In the genomic region with DNA sequence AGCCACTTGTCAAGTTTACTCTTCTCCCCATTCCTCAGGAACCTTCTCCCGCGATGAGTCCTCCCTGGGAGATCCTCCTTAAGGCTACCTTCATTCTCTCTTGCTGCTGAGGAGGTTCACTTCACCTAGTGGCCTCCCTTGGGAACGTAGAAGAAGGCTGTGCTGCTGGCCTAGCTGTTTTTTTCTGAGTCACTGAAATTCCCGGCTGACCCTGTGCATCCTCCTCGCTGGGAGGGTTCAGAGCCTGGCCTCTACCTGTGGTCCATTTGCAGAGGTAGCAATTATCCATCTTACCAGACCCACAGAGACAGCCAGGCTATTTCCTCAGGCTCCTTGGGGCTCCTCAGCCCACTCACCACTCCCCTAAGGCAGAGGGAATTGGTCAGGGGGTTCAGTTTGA, we compare ENCODE assay signal across 21 cellular contexts. TPM values are rescaled to one million over a fixed set of nuclear protein-coding genes. Genes with fewer than 3 reads are reported as not detected.
DNase-seq lines count a peak whose midpoint lies in the region; ATAC-seq, FAIRE-seq and TF ChIP-seq lines count a peak whose summit lies in the region.
"Had no signal": no experiment of that assay in that cellular context is flagged by ENCODE, and none has a peak within 500 bp of the region (broad histone marks: within the 10 kb centered on the region; RNA-seq: fewer than 3 reads in every experiment).

No MANE protein-coding gene starts in this region.

- H4K20me1 ChIP-seq in GM23248 (ENCODE audit: insufficient read depth) (no peaks in the 10 kb centered on the region), osteoblast (ENCODE audit: insufficient read depth, low read length) (no peaks in the 10 kb centered on the region)

- H3K9me2 ChIP-seq in GM23248 (ENCODE audit: insufficient read depth): no peaks in the 10 kb centered on the region

- in situ Hi-C loops in GM23248 (cut with MboI): no loop called here

- H3K4me2 ChIP-seq in GM23248 (ENCODE audit: unreplicated experiment) (no peak overlapping the region), osteoblast (ENCODE audit: insufficient read depth, low read length) (no peak overlapping the region)

- H3K9me3 ChIP-seq in GM23248 (ENCODE audit: low read depth) (no peaks in the 10 kb centered on the region), osteoblast (ENCODE audit: low read depth, low read length) (no peaks in the 10 kb centered on the region)
- H3K9me3 ChIP-seq: BE2C had no signal

- no peaks in the 10 kb centered on the region for H3F3A ChIP-seq in GM23248 (ENCODE audit: insufficient read depth)

- H3K27ac Mint-ChIP-seq in effector memory CD8-positive, alpha-beta T cell: no peak overlapping the region
- H3K27ac Mint-ChIP-seq: CD4-positive, CD25-positive, alpha-beta regulatory T cell; CD8-positive, alpha-beta memory T cell; IgD-negative memory B cell had no signal

- FAIRE-seq in RCC 7860 (lab: Jason Lieb, UNC): no peak
- FAIRE-seq: A204.1, GM12892, H1, HepG2 had no signal

- H3K36me3 ChIP-seq in GM23248 (ENCODE audit: low read depth) (no peaks in the 10 kb centered on the region), osteoblast (ENCODE audit: insufficient read depth, low read length) (no peaks in the 10 kb centered on the region)
- H3K36me3 ChIP-seq: BE2C had no signal

- H3K4me1 Mint-ChIP-seq in effector memory CD8-positive, alpha-beta T cell (ENCODE audit: low read depth in 2 of 2): no peaks in the 10 kb centered on the region
- H3K4me1 Mint-ChIP-seq: CD4-positive, CD25-positive, alpha-beta regulatory T cell; CD8-positive, alpha-beta memory T cell; IgD-negative memory B cell had no signal

- H3K4me1 ChIP-seq in GM23248 (ENCODE audit: insufficient read depth) (no peaks in the 10 kb centered on the region), osteoblast (ENCODE audit: insufficient read depth, low read length) (peaks cover 4% of the 10 kb centered on the region)
- H3K4me1 ChIP-seq: BE2C had no signal

- DNase-seq in GM23248 (peak; percentile 32), RCC 7860 (ENCODE audit: low spot score) (peak; percentile 4), epithelial cell of esophagus (ENCODE audit: low read depth) (peak; percentile 17), osteoblast (ENCODE audit: insufficient read length, low spot score, missing footprints) (peak; percentile 77), DMS153 treated with DMSO at 0.1 percent for 48 hours (lab: John Stamatoyannopoulos, UW; ENCODE audit: unreplicated experiment) (no peak), NOMO-1 treated with dmso at 0.1 percent for 144 hours (lab: John Stamatoyannopoulos, UW; ENCODE audit: unreplicated experiment) (no peak)
- no peak for DNase-seq in effector memory CD8-positive, alpha-beta T cell
- DNase-seq: ACHN; BE2C; C1 segment of cervical spinal cord; CD4-positive, CD25-positive, alpha-beta regulatory T cell; CD8-positive, alpha-beta memory T cell; COR-L47; DMS 273 treated with DMSO at 0.1 percent for 48 hours; GDM1; H9 had no signal

- H3K27ac ChIP-seq in GM23248: no peak overlapping the region
- no peak overlapping the region for H3K27ac ChIP-seq in osteoblast (ENCODE audit: low read depth, low read length)

- no peak overlapping the region for H3K4me3 Mint-ChIP-seq in effector memory CD8-positive, alpha-beta T cell
- H3K4me3 Mint-ChIP-seq: CD4-positive, CD25-positive, alpha-beta regulatory T cell; CD8-positive, alpha-beta memory T cell; H9; IgD-negative memory B cell had no signal

- H3K4me3 ChIP-seq in GM23248: no peak overlapping the region
- H3K4me3 ChIP-seq in epithelial cell of esophagus (ENCODE audit: low read length): no peak overlapping the region
- H3K4me3 ChIP-seq in osteoblast (ENCODE audit: insufficient read depth, low read length): no peak overlapping the region

- H3K79me2 ChIP-seq in GM23248 (ENCODE audit: insufficient read depth) (no peaks in the 10 kb centered on the region), osteoblast (ENCODE audit: insufficient read depth, low read length) (no peaks in the 10 kb centered on the region)

- peaks cover 24 to 71% of the 10 kb centered on the region in 2 donors for H3K27me3 Mint-ChIP-seq in effector memory CD8-positive, alpha-beta T cell

- H3K27me3 ChIP-seq in GM23248 (replicated peaks; ENCODE audit: insufficient read depth) (peaks cover 20% of the 10 kb centered on the region), osteoblast (ENCODE audit: insufficient read depth, low read length) (peaks cover 32% of the 10 kb centered on the region)
- H3K27me3 ChIP-seq: BE2C had no signal

- ATAC-seq in effector memory CD8-positive, alpha-beta T cell (replicated peaks): no peak
- ATAC-seq: HepG2 had no signal

- H2AFZ ChIP-seq in GM23248 (no peak overlapping the region), osteoblast (ENCODE audit: low read length) (no peak overlapping the region)

- H3K36me3 Mint-ChIP-seq in effector memory CD8-positive, alpha-beta T cell (ENCODE audit: insufficient read depth): no peaks in the 10 kb centered on the region
- H3K36me3 Mint-ChIP-seq: CD4-positive, CD25-positive, alpha-beta regulatory T cell; CD8-positive, alpha-beta memory T cell; IgD-negative memory B cell had no signal

- no peaks in the 10 kb centered on the region for H3K9me3 Mint-ChIP-seq in effector memory CD8-positive, alpha-beta T cell
- H3K9me3 Mint-ChIP-seq: CD8-positive, alpha-beta memory T cell; H9 had no signal

- H3K9ac ChIP-seq in GM23248: no peak overlapping the region

- WGBS in GM23248 (ENCODE audit: low coverage in 1 of 2, low lambda C conversion rate in 2 of 2, missing lambda C conversion rate in 2 of 2), 2 experiments: 70 to 75% methylated on average over 5 of the region's 5 CpGs

- no peak for TF ChIP-seq CTCF in epithelial cell of esophagus (IDR thresholded peaks at IDR 0.05; ENCODE audit: insufficient read depth, low read depth, low read length, missing control alignments)
- no peak for TF ChIP-seq CTCF in osteoblast (IDR thresholded peaks at IDR 0.05; ENCODE audit: extremely low read depth, low read depth, low read length)

RNA-seq across cellular contexts. Expression of gene KRT82, which starts 4.6 kb away (rescaled TPM):
- total RNA-seq in GM23248 (2014; rRNA removed; shearing (Covaris generic)): not detected in 2 replicates
- polyA plus RNA-seq in GM23248 (2016; fragmentation: Nextera tagmentation; extraction: Ambion mirVana): not detected in 2 replicates
- total RNA-seq in osteoblast: not detected in 2 replicates
- total RNA-seq: CD4-positive, CD25-positive, alpha-beta regulatory T cell; CD8-positive, alpha-beta memory T cell; H1; H9; HepG2 had no signal
- polyA plus RNA-seq: CD4-positive, CD25-positive, alpha-beta regulatory T cell; CD8-positive, alpha-beta memory T cell; H1; HepG2; IgD-negative memory B cell had no signal

RNA-seq across cellular contexts. Expression of gene KRT84, which starts 16.1 kb away (rescaled TPM):
- not detected in 2 replicates for total RNA-seq in GM23248 (2014; rRNA removed; shearing (Covaris generic))
- not detected in 2 replicates for polyA plus RNA-seq in GM23248 (2016; fragmentation: Nextera tagmentation; extraction: Ambion mirVana)
- total RNA-seq in osteoblast: not detected in 2 replicates
- total RNA-seq: CD4-positive, CD25-positive, alpha-beta regulatory T cell; CD8-positive, alpha-beta memory T cell; H1; H9; HepG2 had no signal
- polyA plus RNA-seq: CD4-positive, CD25-positive, alpha-beta regulatory T cell; CD8-positive, alpha-beta memory T cell; H1; HepG2; IgD-negative memory B cell had no signal

RNA-seq across cellular contexts. Expression of gene KRT75, which starts 32.6 kb away (rescaled TPM):
- not detected in 2 replicates for total RNA-seq in GM23248 (2014; rRNA removed; shearing (Covaris generic))
- polyA plus RNA-seq in GM23248 (2016; fragmentation: Nextera tagmentation; extraction: Ambion mirVana): not detected in 2 replicates
- under 0.01 TPM in 1 of 2 replicates, not detected in the other for total RNA-seq in osteoblast
- total RNA-seq: CD4-positive, CD25-positive, alpha-beta regulatory T cell; CD8-positive, alpha-beta memory T cell; H1; H9; HepG2 had no signal
- polyA plus RNA-seq: CD4-positive, CD25-positive, alpha-beta regulatory T cell; CD8-positive, alpha-beta memory T cell; H1; HepG2; IgD-negative memory B cell had no signal

RNA-seq across cellular contexts. Expression of gene KRT85, which starts 34.2 kb away (rescaled TPM):
- total RNA-seq in GM23248 (2014; rRNA removed; shearing (Covaris generic)): not detected in 2 replicates
- polyA plus RNA-seq in GM23248 (2016; fragmentation: Nextera tagmentation; extraction: Ambion mirVana): not detected in 2 replicates
- not detected in 2 replicates for total RNA-seq in osteoblast
- total RNA-seq: CD4-positive, CD25-positive, alpha-beta regulatory T cell; CD8-positive, alpha-beta memory T cell; H1; H9; HepG2 had no signal
- polyA plus RNA-seq: CD4-positive, CD25-positive, alpha-beta regulatory T cell; CD8-positive, alpha-beta memory T cell; H1; HepG2; IgD-negative memory B cell had no signal

RNA-seq across cellular contexts. Expression of gene KRT6B, which starts 50.4 kb away (rescaled TPM):
- not detected in 2 replicates for total RNA-seq in GM23248 (2014; rRNA removed; shearing (Covaris generic))
- not detected in 2 replicates for polyA plus RNA-seq in GM23248 (2016; fragmentation: Nextera tagmentation; extraction: Ambion mirVana)
- total RNA-seq in osteoblast: not detected in 2 replicates
- total RNA-seq: CD4-positive, CD25-positive, alpha-beta regulatory T cell; CD8-positive, alpha-beta memory T cell; H1; H9; HepG2 had no signal
- polyA plus RNA-seq: CD4-positive, CD25-positive, alpha-beta regulatory T cell; CD8-positive, alpha-beta memory T cell; H1; HepG2; IgD-negative memory B cell had no signal

Comparison
In these comparisons a context has a peak if more than half of its experiments do, and no peak if none do; other contexts are left out.
1. DNase-seq: peak in GM23248 (single experiment), RCC 7860 (single experiment), epithelial cell of esophagus (single experiment) and osteoblast (single experiment); none in effector memory CD8-positive, alpha-beta T cell (0 of 3), DMS153 treated with DMSO at 0.1 percent for 48 hours (single experiment) and NOMO-1 treated with dmso at 0.1 percent for 144 hours (single experiment).